In genomic region chr14:103727313-103728000, GRCh38 we compare ENCODE assay signal across 1 cellular context.
TF ChIP-seq lines count a peak whose summit lies in the region.

No MANE protein-coding gene starts in this region.

TF ChIP-seq in HEK293, 187 proteins besides CTCF, POLR2A, EP300 and RAD21:
- TF ChIP-seq SCRT2 (tag by site-specific recombination; IDR thresholded peaks at IDR 0.05) (peak; percentile 46; the same call in 1 of the 2 replicates), ZNF391 (tag by site-specific recombination; IDR thresholded peaks at IDR 0.05; ENCODE audit: borderline replicate concordance, low read depth) (no peak)
